Comparison of ENCODE assay signal across 10 cellular contexts in the genomic region with DNA sequence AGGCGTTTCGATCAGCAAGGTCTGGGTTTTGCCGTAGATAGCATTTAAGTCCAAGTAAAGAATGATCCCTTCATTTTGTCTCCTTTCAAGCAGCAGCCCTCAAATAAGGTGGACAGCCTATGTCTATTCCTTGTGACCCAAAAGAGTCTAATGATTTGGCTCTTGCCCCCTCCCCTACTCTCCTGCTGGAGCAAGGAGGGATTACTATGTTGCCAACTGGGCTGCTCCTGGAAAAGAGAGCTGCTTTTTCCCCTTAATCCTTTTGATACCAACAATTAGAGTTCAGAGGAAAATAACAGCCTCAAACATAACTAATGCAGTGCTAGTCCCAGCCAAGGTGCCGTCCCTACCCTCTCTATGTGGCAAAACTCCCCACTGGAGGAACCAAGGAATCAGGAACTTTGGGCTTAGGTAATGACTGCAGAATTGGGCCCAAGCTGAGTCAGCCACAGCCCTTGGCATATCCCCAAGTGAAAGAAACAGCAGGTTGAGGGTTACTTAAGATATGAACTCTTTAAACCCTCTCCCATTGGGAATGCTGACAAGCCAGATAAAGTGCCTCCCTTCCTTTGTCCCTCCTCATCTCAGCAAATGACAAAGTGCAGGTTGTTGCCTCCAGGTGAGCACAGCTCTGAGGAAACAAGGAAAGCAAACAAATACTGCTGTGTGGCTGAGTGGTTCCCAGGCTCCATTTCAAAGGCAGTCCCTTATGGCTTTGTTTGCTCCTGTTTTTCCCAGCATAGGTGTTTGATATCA.
A peak's percentile ranks its signal among the peaks of the same experiment; 100 is the strongest.
DNase-seq lines count a peak whose midpoint lies in the region; ATAC-seq and TF ChIP-seq lines count a peak whose summit lies in the region.
"Had no signal": no experiment of that assay in that cellular context is flagged by ENCODE, and none has a peak within 500 bp of the region (broad histone marks: within the 10 kb centered on the region; RNA-seq: fewer than 3 reads in every experiment).

No MANE protein-coding gene starts in this region.

- TF ChIP-seq CTCF in HEK293 (tag by site-specific recombination; IDR thresholded peaks at IDR 0.05) (no peak), PC-3 (conservative IDR thresholded peaks at IDR 0.05; ENCODE audit: low read depth, low read length) (no peak), fibroblast of villous mesenchyme (IDR thresholded peaks at IDR 0.05; ENCODE audit: insufficient read depth, low read depth, low read length) (no peak)

- H3K36me3 ChIP-seq in HEK293 (ENCODE audit: control insufficient read depth in 2 of 2, insufficient read depth in 1 of 2, low read length in 2 of 2), result no peaks in the 10 kb centered on the region
- H3K36me3 ChIP-seq in PC-3 (ENCODE audit: low read depth, low read length), result no peaks in the 10 kb centered on the region

- no peaks in the 10 kb centered on the region for H4K20me1 ChIP-seq in PC-3 (ENCODE audit: low read length)

- H3K4me1 ChIP-seq in HEK293 (ENCODE audit: control insufficient read depth, insufficient read depth, low read length) (no peaks in the 10 kb centered on the region), PC-3 (ENCODE audit: insufficient read depth, low read length) (peaks cover 13% of the 10 kb centered on the region)

- POLR2A ChIA-PET in HEK293 (lab: Yijun Ruan, JAX) (no interaction called here), PC-3 (lab: Charles Lee; ENCODE audit: unreplicated experiment) (no interaction called here)

- no peaks in the 10 kb centered on the region for H3K9me3 ChIP-seq in HEK293 (ENCODE audit: control insufficient read depth, insufficient read depth, low read depth, low read length)
- peaks cover 5% of the 10 kb centered on the region; the same call in 1 of the 2 replicates for H3K9me3 ChIP-seq in PC-3 (ENCODE audit: low read length)

- no peak overlapping the region for H3K4me3 ChIP-seq in HEK293 (ENCODE audit: low read depth, low read length)
- H3K4me3 ChIP-seq in PC-3 (ENCODE audit: low read length), result no peak overlapping the region
- H3K4me3 ChIP-seq in fibroblast of villous mesenchyme (ENCODE audit: low read depth, low read length), result no peak overlapping the region

- no peaks in the 10 kb centered on the region for H3K9me2 ChIP-seq in PC-3 (replicated peaks; ENCODE audit: low read length)

- intact Hi-C loops in PC-3 (cut with micrococcal nuclease), result no loop called here

- H2AFZ ChIP-seq in PC-3 (ENCODE audit: low read length), result no peak overlapping the region

- no peaks in the 10 kb centered on the region for H3F3A ChIP-seq in PC-3 (ENCODE audit: low read length, unreplicated experiment)

- no peak overlapping the region for H3K27ac ChIP-seq in HEK293 (ENCODE audit: extremely low read depth, low read depth, low read length)
- peak overlapping the region; percentile 82 for H3K27ac ChIP-seq in PC-3 (ENCODE audit: low read length)

- no peaks in the 10 kb centered on the region for H3K27me3 ChIP-seq in PC-3 (ENCODE audit: low read length)

- CTCF ChIA-PET in HEK293 (lab: Yijun Ruan, JAX), result no interaction called here
- CTCF ChIA-PET in PC-3 (lab: Charles Lee), result no interaction called here

- H3K4me2 ChIP-seq in PC-3 (ENCODE audit: low read length), result no peak overlapping the region

- DNase-seq in PC-3 (peak; percentile 62), fibroblast of villous mesenchyme (ENCODE audit: low read depth) (peak; percentile 12), renal cortical epithelial cell (ENCODE audit: low read depth) (peak; percentile 46), AML-193 (lab: John Stamatoyannopoulos, UW) (no peak), NCI-H526 treated with DMSO at 0.1 percent for 48 hours (lab: John Stamatoyannopoulos, UW) (no peak)
- no peak for DNase-seq in activated CD8-positive, alpha-beta memory T cell treated with anti-CD3 and anti-CD28 coated beads for 24 hours
- DNase-seq: MM.1S; stimulated activated CD4-positive, alpha-beta T cell treated with anti-CD3 and anti-CD28 coated beads, Interleukin-2, amount 100 ng/mL, for 24 hours; stimulated activated naive B cell treated with anti-CD40 and anti-IgM and Interleukin-4, amounts not matched to agents 10 μg/mL and 1 μg/mL and 100 μg/mL, for 72 hours had no signal

- ATAC-seq in PC-3, result peak; percentile 81
- ATAC-seq: stimulated activated naive B cell treated with anti-CD40 and anti-IgM and Interleukin-4, amounts not matched to agents 10 μg/mL and 1 μg/mL and 100 μg/mL, for 72 hours had no signal

- peak overlapping the region; percentile 47; the same call in 1 of the 2 replicates for H3K9ac ChIP-seq in PC-3 (ENCODE audit: low read length)

- no TSS peak for BruUV-seq in PC-3 (replicated peaks; lab: Mats Ljungman, UMichigan)

- no peaks in the 10 kb centered on the region for H3K79me2 ChIP-seq in PC-3 (ENCODE audit: low read length)

TF ChIP-seq in HEK293, 187 proteins besides CTCF, POLR2A, EP300 and RAD21:
- no peak for TF ChIP-seq ZNF174 (tag by site-specific recombination; IDR thresholded peaks at IDR 0.05)
- TF ChIP-seq ZIC2 (tag by site-specific recombination; IDR thresholded peaks at IDR 0.05), result peak; percentile 61
TF ChIP-seq in HEK293: peak in this region for 1.

Comparison
In these comparisons a context has a peak if more than half of its experiments do, and no peak if none do; other contexts are left out.
1. DNase-seq: peak in PC-3 (single experiment), fibroblast of villous mesenchyme (single experiment) and renal cortical epithelial cell (single experiment); none in AML-193 (0 of 2), NCI-H526 treated with DMSO at 0.1 percent for 48 hours (single experiment) and activated CD8-positive, alpha-beta memory T cell treated with anti-CD3 and anti-CD28 coated beads for 24 hours (single experiment).